In genomic region chr5:5104550-5104949, GRCh38 we compare ENCODE assay signal across 23 cellular contexts. TPM values are rescaled to one million over a fixed set of nuclear protein-coding genes. Genes with fewer than 3 reads are reported as not detected.
"Had no signal": no experiment of that assay in that cellular context is flagged by ENCODE, and none has a peak within 500 bp of the region (broad histone marks: within the 10 kb centered on the region; RNA-seq: fewer than 3 reads in every experiment).

No MANE protein-coding gene starts in this region.

- H3K9me3 ChIP-seq: esophagus squamous epithelium, gastroesophageal sphincter, lower lobe of right lung, prostate gland, right atrium auricular region, upper lobe of left lung had no signal

- H3K4me3 ChIP-seq: coronary artery, esophagus squamous epithelium, gastroesophageal sphincter, lower lobe of right lung, prostate gland, right atrium auricular region, upper lobe of left lung had no signal

- FAIRE-seq: islet of Langerhans had no signal

- H3K27me3 ChIP-seq: esophagus squamous epithelium, gastroesophageal sphincter, right atrium auricular region, upper lobe of left lung had no signal

- H3K4me3 Mint-ChIP-seq: activated CD4-positive, alpha-beta memory T cell treated with anti-CD3 and anti-CD28 coated beads, Interleukin-2, amount 10 ng/mL, durations not matched to agents 7 days and 5 days; activated CD4-positive, alpha-beta T cell treated with anti-CD3 and anti-CD28 coated beads, Interleukin-2, amount 10 ng/mL, durations not matched to agents 24 days and 14 days; activated naive CD4-positive, alpha-beta T cell treated with anti-CD3 and anti-CD28 coated beads, Interleukin-2, amount 10 ng/mL, durations not matched to agents 7 days and 5 days; naive thymus-derived CD8-positive, alpha-beta T cell had no signal

- H3K4me1 ChIP-seq: esophagus squamous epithelium, gastroesophageal sphincter, lower lobe of right lung, prostate gland, right atrium auricular region, upper lobe of left lung had no signal

- DNase-seq: activated CD4-positive, alpha-beta memory T cell treated with anti-CD3 and anti-CD28 coated beads, Interleukin-2, amount 10 ng/mL, durations not matched to agents 7 days and 5 days; activated CD4-positive, alpha-beta T cell treated with anti-CD3 and anti-CD28 coated beads, Interleukin-2, amount 10 ng/mL, durations not matched to agents 24 days and 14 days; activated effector memory CD4-positive, alpha-beta T cell treated with anti-CD3 and anti-CD28 coated beads, Interleukin-2, amount 50 U/mL, for 16 hours; activated naive CD4-positive, alpha-beta T cell treated with anti-CD3 and anti-CD28 coated beads, Interleukin-2, amount 10 ng/mL, durations not matched to agents 7 days and 5 days; activated T-cell treated with anti-CD3 and anti-CD28 coated beads for 4 hours; amygdala; cerebellar nuclear complex; esophagus squamous epithelium; head of caudate nucleus; hypothalamus; lower lobe of right lung; naive thymus-derived CD8-positive, alpha-beta T cell; stimulated activated CD4-positive, alpha-beta T cell treated with anti-CD3 and anti-CD28 coated beads, Interleukin-12 subunit alpha, Interleukin-12 subunit beta, amount 100 ng/mL, for 4 hours; stimulated activated CD4-positive, alpha-beta T cell treated with anti-CD3 and anti-CD28 coated beads, Interleukin-4, amount 100 ng/mL, for 4 hours; stimulated activated naive CD8-positive, alpha-beta T cell treated with anti-CD3 and anti-CD28 coated beads, Interleukin-15, Interleukin-2, amounts not matched to agents 100 U/mL and 50 U/mL, for 24 hours; upper lobe of left lung had no signal

- H3K9me3 Mint-ChIP-seq: activated CD4-positive, alpha-beta T cell treated with anti-CD3 and anti-CD28 coated beads, Interleukin-2, amount 10 ng/mL, durations not matched to agents 24 days and 14 days had no signal

- H3K27ac Mint-ChIP-seq: activated CD4-positive, alpha-beta memory T cell treated with anti-CD3 and anti-CD28 coated beads, Interleukin-2, amount 10 ng/mL, durations not matched to agents 7 days and 5 days; activated CD4-positive, alpha-beta T cell treated with anti-CD3 and anti-CD28 coated beads, Interleukin-2, amount 10 ng/mL, durations not matched to agents 24 days and 14 days; activated naive CD4-positive, alpha-beta T cell treated with anti-CD3 and anti-CD28 coated beads, Interleukin-2, amount 10 ng/mL, durations not matched to agents 7 days and 5 days; naive thymus-derived CD8-positive, alpha-beta T cell had no signal

- H3K36me3 ChIP-seq: esophagus squamous epithelium, gastroesophageal sphincter, lower lobe of right lung, prostate gland, right atrium auricular region, upper lobe of left lung had no signal

- H3K27ac ChIP-seq: coronary artery, esophagus squamous epithelium, gastroesophageal sphincter, lower lobe of right lung, prostate gland, right atrium auricular region, upper lobe of left lung had no signal

- H3K4me1 Mint-ChIP-seq: activated CD4-positive, alpha-beta memory T cell treated with anti-CD3 and anti-CD28 coated beads, Interleukin-2, amount 10 ng/mL, durations not matched to agents 7 days and 5 days; activated CD4-positive, alpha-beta T cell treated with anti-CD3 and anti-CD28 coated beads, Interleukin-2, amount 10 ng/mL, durations not matched to agents 24 days and 14 days; activated naive CD4-positive, alpha-beta T cell treated with anti-CD3 and anti-CD28 coated beads, Interleukin-2, amount 10 ng/mL, durations not matched to agents 7 days and 5 days; naive thymus-derived CD8-positive, alpha-beta T cell had no signal

- ATAC-seq: activated CD4-positive, CD25-positive, alpha-beta regulatory T cell treated with anti-CD3 and anti-CD28 coated beads, Interleukin-2, amount 50 U/mL, for 24 hours; gastroesophageal sphincter; lower lobe of right lung; naive thymus-derived CD8-positive, alpha-beta T cell; stimulated activated naive CD8-positive, alpha-beta T cell treated with anti-CD3 and anti-CD28 coated beads, Interleukin-15, Interleukin-2, amounts not matched to agents 100 U/mL and 50 U/mL, for 24 hours had no signal

- H3K27me3 Mint-ChIP-seq: activated CD4-positive, alpha-beta memory T cell treated with anti-CD3 and anti-CD28 coated beads, Interleukin-2, amount 10 ng/mL, durations not matched to agents 7 days and 5 days; activated CD4-positive, alpha-beta T cell treated with anti-CD3 and anti-CD28 coated beads, Interleukin-2, amount 10 ng/mL, durations not matched to agents 24 days and 14 days; activated naive CD4-positive, alpha-beta T cell treated with anti-CD3 and anti-CD28 coated beads, Interleukin-2, amount 10 ng/mL, durations not matched to agents 7 days and 5 days had no signal

- H3K36me3 Mint-ChIP-seq: activated naive CD4-positive, alpha-beta T cell treated with anti-CD3 and anti-CD28 coated beads, Interleukin-2, amount 10 ng/mL, durations not matched to agents 7 days and 5 days; naive thymus-derived CD8-positive, alpha-beta T cell had no signal

RNA-seq across cellular contexts. Expression of gene ADAMTS16, which starts 35.6 kb away (rescaled TPM):
- total RNA-seq: activated CD4-positive, alpha-beta memory T cell treated with anti-CD3 and anti-CD28 coated beads, Interleukin-2, amount 10 ng/mL, durations not matched to agents 7 days and 5 days; activated CD4-positive, alpha-beta T cell treated with anti-CD3 and anti-CD28 coated beads, Interleukin-2, amount 10 ng/mL, durations not matched to agents 24 days and 14 days; naive thymus-derived CD8-positive, alpha-beta T cell; right atrium auricular region; T-helper 2 cell treated with Interferon-gamma antibody and Interleukin-4, amounts not matched to agents 100 ng/mL and 5 ng/mL, for 36 hours had no signal
- polyA plus RNA-seq: naive thymus-derived CD8-positive, alpha-beta T cell had no signal
